In genomic region chr2:188693771-188694170, GRCh38 we compare ENCODE assay signal across 2 cellular contexts.
TF ChIP-seq lines count a peak whose summit lies in the region.

No MANE protein-coding gene starts in this region.

TF ChIP-seq in IMR-90, 13 proteins besides CTCF, POLR2A, EP300 and RAD21:
- no peak for TF ChIP-seq RFX5 (IDR thresholded peaks at IDR 0.05; ENCODE audit: low read depth, low read length)
- TF ChIP-seq, protein P1, sequence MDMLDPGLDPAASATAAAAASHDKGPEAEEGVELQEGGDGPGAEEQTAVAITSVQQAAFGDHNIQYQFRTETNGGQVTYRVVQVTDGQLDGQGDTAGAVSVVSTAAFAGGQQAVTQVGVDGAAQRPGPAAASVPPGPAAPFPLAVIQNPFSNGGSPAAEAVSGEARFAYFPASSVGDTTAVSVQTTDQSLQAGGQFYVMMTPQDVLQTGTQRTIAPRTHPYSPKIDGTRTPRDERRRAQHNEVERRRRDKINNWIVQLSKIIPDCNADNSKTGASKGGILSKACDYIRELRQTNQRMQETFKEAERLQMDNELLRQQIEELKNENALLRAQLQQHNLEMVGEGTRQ (IDR thresholded peaks at IDR 0.05; ENCODE audit: low read depth, low read length): no peak
- TF ChIP-seq CEBPB (IDR thresholded peaks at IDR 0.05; ENCODE audit: low read depth, low read length): no peak
- TF ChIP-seq, protein P2, sequence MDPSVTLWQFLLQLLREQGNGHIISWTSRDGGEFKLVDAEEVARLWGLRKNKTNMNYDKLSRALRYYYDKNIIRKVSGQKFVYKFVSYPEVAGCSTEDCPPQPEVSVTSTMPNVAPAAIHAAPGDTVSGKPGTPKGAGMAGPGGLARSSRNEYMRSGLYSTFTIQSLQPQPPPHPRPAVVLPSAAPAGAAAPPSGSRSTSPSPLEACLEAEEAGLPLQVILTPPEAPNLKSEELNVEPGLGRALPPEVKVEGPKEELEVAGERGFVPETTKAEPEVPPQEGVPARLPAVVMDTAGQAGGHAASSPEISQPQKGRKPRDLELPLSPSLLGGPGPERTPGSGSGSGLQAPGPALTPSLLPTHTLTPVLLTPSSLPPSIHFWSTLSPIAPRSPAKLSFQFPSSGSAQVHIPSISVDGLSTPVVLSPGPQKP (IDR thresholded peaks at IDR 0.05; ENCODE audit: borderline replicate concordance, low read depth, low read length): no peak
- no peak for TF ChIP-seq MXI1 (IDR thresholded peaks at IDR 0.05; ENCODE audit: borderline replicate concordance, low read depth, low read length)
- no peak for TF ChIP-seq RCOR1 (IDR thresholded peaks at IDR 0.05; ENCODE audit: insufficient replicate concordance, low read length)
- no peak for TF ChIP-seq NFE2L2 (IDR thresholded peaks at IDR 0.05; ENCODE audit: low read depth, low read length)
- TF ChIP-seq BHLHE40 (IDR thresholded peaks at IDR 0.05; ENCODE audit: low read depth, low read length): no peak
- no peak for TF ChIP-seq MAFK (IDR thresholded peaks at IDR 0.05; ENCODE audit: low read depth, low read length)
- TF ChIP-seq CHD1 (IDR thresholded peaks at IDR 0.05; ENCODE audit: low read depth, low read length): no peak
- TF ChIP-seq FOS (IDR thresholded peaks at IDR 0.05; ENCODE audit: low read depth, low read length): no peak
- TF ChIP-seq SMC3 (IDR thresholded peaks at IDR 0.05; ENCODE audit: low read depth, low read length): no peak
- no peak for TF ChIP-seq MAZ (IDR thresholded peaks at IDR 0.05; ENCODE audit: borderline replicate concordance, low read depth, low read length)

TF ChIP-seq in H1, 55 proteins besides CTCF, POLR2A, EP300 and RAD21:
- TF ChIP-seq TBP (IDR thresholded peaks at IDR 0.05; ENCODE audit: low read depth, low read length) (no peak), ZNF274 (IDR thresholded peaks at IDR 0.05; ENCODE audit: borderline replicate concordance, extremely low read depth, low read length) (no peak), CHD2 (IDR thresholded peaks at IDR 0.05; ENCODE audit: low read length) (no peak)
